ENCODE assay signal across 23 cellular contexts in the genomic region with DNA sequence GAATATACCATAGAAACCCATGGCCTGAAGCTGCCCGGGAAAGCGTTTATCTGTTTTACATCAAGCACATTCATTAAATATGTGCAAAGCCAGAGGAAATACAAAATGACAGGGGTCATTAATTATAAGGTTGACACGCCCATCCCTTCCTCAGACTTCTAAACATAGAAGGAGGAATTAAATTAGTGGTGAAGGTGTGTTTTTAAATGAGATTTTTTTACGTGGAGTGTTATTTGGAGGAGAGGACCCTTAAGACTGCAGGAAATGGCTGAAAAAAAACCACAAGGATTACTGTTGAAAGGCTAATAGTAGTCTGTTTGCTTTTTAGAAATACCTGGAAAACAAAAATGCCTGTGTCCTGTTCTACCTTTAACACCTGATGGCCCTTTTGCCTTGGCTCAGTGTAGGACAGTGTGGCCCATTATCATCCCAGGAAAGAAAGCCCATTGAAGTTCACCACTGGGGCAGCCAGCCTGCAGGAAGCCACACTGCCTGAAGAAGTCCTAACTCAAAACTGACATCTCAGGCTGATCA.
"Had no signal": no experiment of that assay in that cellular context is flagged by ENCODE, and none has a peak within 500 bp of the region (broad histone marks: within the 10 kb centered on the region; RNA-seq: fewer than 3 reads in every experiment).

No MANE protein-coding gene starts in this region.

- H3K27ac ChIP-seq: dorsolateral prefrontal cortex, foreskin keratinocyte, psoas muscle, skin epidermis, stomach had no signal

- H3K9me3 Mint-ChIP-seq: activated naive CD4-positive, alpha-beta T cell treated with anti-CD3 and anti-CD28 coated beads, Interleukin-2, amount 10 ng/mL, durations not matched to agents 7 days and 5 days; activated naive CD8-positive, alpha-beta T cell treated with anti-CD3 and anti-CD28 coated beads, Interleukin-2, amount 50 U/mL, for 24 hours; brain; neural crest cell had no signal

- H3K27ac Mint-ChIP-seq: activated naive CD4-positive, alpha-beta T cell treated with anti-CD3 and anti-CD28 coated beads, Interleukin-2, amount 10 ng/mL, durations not matched to agents 7 days and 5 days; activated naive CD8-positive, alpha-beta T cell treated with anti-CD3 and anti-CD28 coated beads, Interleukin-2, amount 50 U/mL, for 24 hours had no signal

- H3K79me2 ChIP-seq: hepatocyte had no signal

- H3K27me3 ChIP-seq: dorsolateral prefrontal cortex, foreskin keratinocyte, hepatocyte, stomach had no signal

- H3K27me3 Mint-ChIP-seq: activated naive CD8-positive, alpha-beta T cell treated with anti-CD3 and anti-CD28 coated beads, Interleukin-2, amount 50 U/mL, for 24 hours; brain had no signal

- H3K4me3 ChIP-seq: dorsolateral prefrontal cortex, hepatocyte, lung, psoas muscle, skin epidermis, stomach had no signal

- H3K4me2 ChIP-seq: hepatocyte had no signal

- ATAC-seq: activated CD4-positive, CD25-positive, alpha-beta regulatory T cell treated with anti-CD3 and anti-CD28 coated beads, Interleukin-2, amount 50 U/mL, for 24 hours; activated naive CD8-positive, alpha-beta T cell treated with anti-CD3 and anti-CD28 coated beads, Interleukin-2, amount 50 U/mL, for 24 hours; foreskin keratinocyte; left colon; psoas muscle; right cardiac atrium had no signal

- H3K9me3 ChIP-seq: psoas muscle, stomach had no signal

- DNase-seq: activated CD4-positive, alpha-beta T cell treated with anti-CD3 and anti-CD28 coated beads, Interleukin-2, amount 50 U/mL, for 1 hour; activated CD8-positive, alpha-beta memory T cell treated with anti-CD3 and anti-CD28 coated beads, Interleukin-2, amount 50 U/mL, for 4 hours; activated effector memory CD4-positive, alpha-beta T cell treated with Interleukin-2 at 50 U/mL for 16 hours; activated naive CD4-positive, alpha-beta T cell treated with anti-CD3 and anti-CD28 coated beads, Interleukin-2, amount 10 ng/mL, durations not matched to agents 7 days and 5 days; activated naive CD8-positive, alpha-beta T cell treated with anti-CD3 and anti-CD28 coated beads, Interleukin-2, amount 50 U/mL, for 24 hours; activated T-cell treated with anti-CD3 and anti-CD28 coated beads, Interleukin-2, amount 50 U/mL, for 48 hours; anterior cingulate cortex; central memory CD4-positive, alpha-beta T cell; dorsolateral prefrontal cortex; foreskin keratinocyte; islet precursor cell; left colon; midbrain; psoas muscle; right cardiac atrium; stomach; trophoblast cell had no signal

- H3K4me1 Mint-ChIP-seq: activated naive CD4-positive, alpha-beta T cell treated with anti-CD3 and anti-CD28 coated beads, Interleukin-2, amount 10 ng/mL, durations not matched to agents 7 days and 5 days had no signal

- H3K4me3 Mint-ChIP-seq: activated naive CD4-positive, alpha-beta T cell treated with anti-CD3 and anti-CD28 coated beads, Interleukin-2, amount 10 ng/mL, durations not matched to agents 7 days and 5 days; activated naive CD8-positive, alpha-beta T cell treated with anti-CD3 and anti-CD28 coated beads, Interleukin-2, amount 50 U/mL, for 24 hours; brain; neural crest cell had no signal

- H2AFZ ChIP-seq: hepatocyte had no signal
